ENCODE assay signal across 17 cellular contexts in the genomic region with DNA sequence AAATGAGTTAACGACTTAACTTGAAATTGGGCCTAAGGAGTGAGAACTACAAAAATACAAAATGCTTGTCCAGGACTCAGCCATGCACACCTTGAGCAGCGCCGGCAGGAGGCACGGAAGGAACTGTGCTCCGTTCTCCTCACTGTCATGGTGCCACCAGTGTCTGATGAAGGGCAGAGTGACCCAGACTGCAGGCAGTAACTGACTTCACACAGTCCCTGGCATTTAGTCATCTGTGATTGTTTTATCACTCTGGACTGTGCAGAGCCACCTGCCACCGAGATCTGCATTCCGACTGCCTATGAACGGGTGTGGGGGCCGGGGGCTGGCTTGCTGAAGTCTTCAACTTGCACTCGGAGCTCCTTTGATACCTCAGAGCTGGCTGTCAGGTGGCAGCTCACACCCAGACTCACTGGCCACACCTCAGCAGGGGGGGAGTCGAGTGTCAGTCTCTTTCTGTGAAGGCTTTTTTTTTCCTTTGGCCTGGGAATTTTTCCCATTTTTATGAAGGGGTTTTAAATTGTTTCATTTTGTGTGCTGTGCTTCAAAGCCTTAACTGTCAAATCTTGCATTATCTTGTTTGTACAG. TPM values are rescaled to one million over a fixed set of nuclear protein-coding genes. Genes with fewer than 3 reads are reported as not detected.
DNase-seq lines count a peak whose midpoint lies in the region; ATAC-seq and TF ChIP-seq lines count a peak whose summit lies in the region.
"Had no signal": no experiment of that assay in that cellular context is flagged by ENCODE, and none has a peak within 500 bp of the region (broad histone marks: within the 10 kb centered on the region; RNA-seq: fewer than 3 reads in every experiment).

No MANE protein-coding gene starts in this region.

- peak overlapping the region; percentile 7 to 49 (median 32) for H3K27ac Mint-ChIP-seq in nephron
- H3K27ac Mint-ChIP-seq: activated T-helper 2 cell treated with anti-CD3 and anti-CD28 coated beads, Interferon-gamma antibody, Interleukin-2, Interleukin-4, amounts not matched to agents 10 μg/mL and 5 μg/mL and 100 μg/mL, durations not matched to agents 14 hours and 24 hours and 36 hours had no signal

- TF ChIP-seq CTCF in heart left ventricle (IDR thresholded peaks at IDR 0.05) (no peak), nephron (IDR thresholded peaks at IDR 0.05; ENCODE audit: unreplicated experiment in 3 of 3) (no peak), PC-9 (conservative IDR thresholded peaks at IDR 0.05) (no peak)

- H3K4me3 ChIP-seq in Karpas-422 (ENCODE audit: low read length) (no peak overlapping the region), heart left ventricle (no peak overlapping the region), PC-9 (no peak overlapping the region)

- TF ChIP-seq POLR2A in heart left ventricle (IDR thresholded peaks at IDR 0.05) = no peak

- H3F3A ChIP-seq in PC-9 (ENCODE audit: insufficient read depth, low read depth) = no peaks in the 10 kb centered on the region

- WGBS in heart left ventricle, 4 donors = 39 to 57% (median 52%) methylated on average over 11 of the region's 11 CpGs

- H4K20me1 ChIP-seq in Karpas-422 (ENCODE audit: insufficient read depth, low read depth, low read length) = no peaks in the 10 kb centered on the region
- 0 out of 2 replicates have a peak, but pooled peaks cover 6% of the 10 kb centered on the region for H4K20me1 ChIP-seq in PC-9 (ENCODE audit: insufficient read depth)

- POLR2A ChIA-PET in PC-9 (lab: Charles Lee; ENCODE audit: unreplicated experiment) = no interaction called here

- no peak overlapping the region for H3K9ac ChIP-seq in Karpas-422 (ENCODE audit: low read length)
- H3K9ac ChIP-seq: parathyroid adenoma had no signal

- H3K9me3 Mint-ChIP-seq in nephron = no peaks in the 10 kb centered on the region
- H3K9me3 Mint-ChIP-seq: activated CD4-positive, alpha-beta T cell treated with anti-CD3 and anti-CD28 coated beads, Interleukin-2, amount 10 ng/mL, durations not matched to agents 7 days and 5 days; activated T-helper 2 cell treated with anti-CD3 and anti-CD28 coated beads, Interferon-gamma antibody, Interleukin-2, Interleukin-4, amounts not matched to agents 10 μg/mL and 5 μg/mL and 100 μg/mL, durations not matched to agents 14 hours and 24 hours and 36 hours; IgD-negative memory B cell had no signal

- H3K27ac ChIP-seq in Karpas-422 (ENCODE audit: low read length) = no peak overlapping the region
- peak overlapping the region in 3 of 12 donors; percentile 11 to 32 (median 23) for H3K27ac ChIP-seq in heart left ventricle
- H3K27ac ChIP-seq in PC-9 = no peak overlapping the region
- H3K27ac ChIP-seq: HL-60, parathyroid adenoma had no signal

- ATAC-seq in heart left ventricle = peak; percentile 85 to 91 (median 88)
- no peak for ATAC-seq in GM21390 (IDR thresholded peaks at IDR 0.05; ENCODE audit: unreplicated experiment)
- ATAC-seq: left lobe of liver had no signal

- H3K36me3 Mint-ChIP-seq in nephron (ENCODE audit: low read depth) = peaks cover 17% of the 10 kb centered on the region

- CTCF ChIA-PET in PC-9 (lab: Charles Lee) = interaction anchor here (0.6 kb wide), 1 partner anchor 201 kb away, joined by 3 read pairs; no protein-coding TSS in a partner anchor

- peaks cover 8% of the 10 kb centered on the region for H3K27me3 Mint-ChIP-seq in nephron (ENCODE audit: low read depth)
- H3K27me3 Mint-ChIP-seq: activated CD4-positive, alpha-beta T cell treated with anti-CD3 and anti-CD28 coated beads, Interleukin-2, amount 10 ng/mL, durations not matched to agents 7 days and 5 days; IgD-negative memory B cell had no signal

- in situ Hi-C loops in G401 (cut with HindIII; ENCODE audit: low sequenced_read_pairs) = no loop called here

- no peaks in the 10 kb centered on the region for H3K36me3 ChIP-seq in Karpas-422 (ENCODE audit: insufficient read depth, low read length)
- H3K36me3 ChIP-seq in heart left ventricle = peaks cover 0 to 65% (median 57%) of the 10 kb centered on the region in 9 donors
- no peaks in the 10 kb centered on the region for H3K36me3 ChIP-seq in PC-9 (ENCODE audit: low read depth)

- intact Hi-C loops in heart left ventricle (cut with DNase I) (no loop called here), PC-9 (cut with micrococcal nuclease; ENCODE audit: unreplicated experiment) (no loop called here)

- peak overlapping the region in 1 of 3 experiments; percentile 63 for H3K4me3 Mint-ChIP-seq in nephron
- H3K4me3 Mint-ChIP-seq: activated CD4-positive, alpha-beta T cell treated with anti-CD3 and anti-CD28 coated beads, Interleukin-2, amount 10 ng/mL, durations not matched to agents 7 days and 5 days had no signal

- H3K4me1 Mint-ChIP-seq in nephron = peaks cover 51% of the 10 kb centered on the region
- H3K4me1 Mint-ChIP-seq: IgD-negative memory B cell had no signal

- no TSS peak for BruUV-seq in PC-9 (replicated peaks; lab: Mats Ljungman, UMichigan)

- peak; percentile 8 for DNase-seq in G401 (ENCODE audit: low spot score)
- peak; percentile 27 for DNase-seq in Karpas-422
- peak in 1 of 5 donors; percentile 42 for DNase-seq in heart left ventricle
- DNase-seq in NCI-H2196 (lab: John Stamatoyannopoulos, UW; ENCODE audit: unreplicated experiment) = no peak
- DNase-seq in PC-9 = no peak
- DNase-seq: activated CD4-positive, alpha-beta T cell treated with anti-CD3 and anti-CD28 coated beads, Interleukin-2, amount 10 ng/mL, durations not matched to agents 7 days and 5 days; anterior cingulate cortex; NCI-H2081; NCI-H748 treated with DMSO at 0.1 percent for 48 hours; small intestine had no signal

- no peaks in the 10 kb centered on the region for H3K9me2 ChIP-seq in Karpas-422 (replicated peaks; ENCODE audit: insufficient read depth, low read length)
- H3K9me2 ChIP-seq in PC-9 (ENCODE audit: insufficient read depth) = no peaks in the 10 kb centered on the region

- H3K4me2 ChIP-seq in Karpas-422 (ENCODE audit: low read depth, low read length, poor library complexity, severe bottlenecking) = no peak overlapping the region
- no peak overlapping the region for H3K4me2 ChIP-seq in PC-9

- H2AFZ ChIP-seq in Karpas-422 (ENCODE audit: low read length) (no peak overlapping the region), PC-9 (no peak overlapping the region)
- H2AFZ ChIP-seq: parathyroid adenoma had no signal

- H3K27me3 ChIP-seq in Karpas-422 (ENCODE audit: low read length) (no peaks in the 10 kb centered on the region), heart left ventricle (no peaks in the 10 kb centered on the region), PC-9 (ENCODE audit: insufficient read depth, low read depth) (no peaks in the 10 kb centered on the region)

- H3K9me3 ChIP-seq in Karpas-422 (ENCODE audit: low read length) (no peaks in the 10 kb centered on the region), heart left ventricle (no peaks in the 10 kb centered on the region), PC-9 (ENCODE audit: insufficient read depth, low read depth) (no peaks in the 10 kb centered on the region)

- H3K4me1 ChIP-seq in Karpas-422 (ENCODE audit: low read length) (no peaks in the 10 kb centered on the region), heart left ventricle (peaks cover 0 to 22% (median 10%) of the 10 kb centered on the region in 12 donors), PC-9 (replicated peaks; ENCODE audit: insufficient read depth) (no peaks in the 10 kb centered on the region)

- H3K79me2 ChIP-seq in Karpas-422 (ENCODE audit: low read length) (no peaks in the 10 kb centered on the region), PC-9 (ENCODE audit: low read depth) (no peaks in the 10 kb centered on the region)

RNA-seq across cellular contexts. Expression of a gene that starts 20.2 kb away (rescaled TPM):
- total RNA-seq in G401 (2014; rRNA removed; shearing (Covaris generic)) = 28.1 and 30.7 TPM in 2 replicates
- total RNA-seq in Karpas-422 (2014; rRNA removed; shearing (Covaris generic); ENCODE audit: low replicate concordance) = 11.4 and 22.7 TPM in 2 replicates
- 10 to 100 TPM in 5 of 9 donors, 1 to 10 TPM in 4; 4.2 to 16.2 (median 11.2) TPM for total RNA-seq in heart left ventricle
- 1 to 10 TPM; 8.5 TPM for polyA plus RNA-seq in heart left ventricle
- 50.3 and 84.8 TPM in 2 replicates for total RNA-seq in PC-9 (2021)

Comparison
In these comparisons a context has a peak if more than half of its experiments do, and no peak if none do; other contexts are left out.
1. DNase-seq: peak in G401 (single experiment) and Karpas-422 (single experiment); none in NCI-H2196 (single experiment) and PC-9 (0 of 2).